ENCODE assay signal across 1 cellular context in the genomic region with DNA sequence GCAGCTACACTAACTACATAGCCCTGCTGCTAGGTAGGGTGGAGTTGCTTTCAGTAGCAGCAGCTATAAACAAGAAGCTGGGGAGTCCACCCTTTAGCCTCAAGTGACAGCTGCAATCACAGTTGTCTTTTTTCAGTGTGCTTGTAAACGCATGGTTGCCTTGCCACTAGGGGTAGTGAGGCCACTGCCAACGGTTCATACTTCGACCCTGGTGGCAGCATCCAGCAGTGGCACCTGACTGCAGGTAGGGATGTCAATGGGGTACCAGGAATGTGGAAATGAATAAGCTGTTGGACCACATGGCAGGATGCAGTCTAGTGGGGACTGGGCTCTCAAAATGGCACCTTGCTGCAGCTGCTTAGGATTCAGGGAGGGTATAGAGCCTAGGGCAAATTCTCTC.
TF ChIP-seq lines count a peak whose summit lies in the region.

No MANE protein-coding gene starts in this region.

TF ChIP-seq in WTC11, 78 proteins besides CTCF, POLR2A, EP300 and RAD21:
- TF ChIP-seq, protein P1, sequence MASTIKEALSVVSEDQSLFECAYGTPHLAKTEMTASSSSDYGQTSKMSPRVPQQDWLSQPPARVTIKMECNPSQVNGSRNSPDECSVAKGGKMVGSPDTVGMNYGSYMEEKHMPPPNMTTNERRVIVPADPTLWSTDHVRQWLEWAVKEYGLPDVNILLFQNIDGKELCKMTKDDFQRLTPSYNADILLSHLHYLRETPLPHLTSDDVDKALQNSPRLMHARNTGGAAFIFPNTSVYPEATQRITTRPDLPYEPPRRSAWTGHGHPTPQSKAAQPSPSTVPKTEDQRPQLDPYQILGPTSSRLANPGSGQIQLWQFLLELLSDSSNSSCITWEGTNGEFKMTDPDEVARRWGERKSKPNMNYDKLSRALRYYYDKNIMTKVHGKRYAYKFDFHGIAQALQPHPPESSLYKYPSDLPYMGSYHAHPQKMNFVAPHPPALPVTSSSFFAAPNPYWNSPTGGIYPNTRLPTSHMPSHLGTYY (CRISPR knock-in tag; IDR thresholded peaks at IDR 0.05), result no peak
- no peak for TF ChIP-seq NFATC4 (CRISPR knock-in tag; IDR thresholded peaks at IDR 0.05)
- no peak for TF ChIP-seq TEAD4 (CRISPR knock-in tag; IDR thresholded peaks at IDR 0.05)
- TF ChIP-seq, protein P2, sequence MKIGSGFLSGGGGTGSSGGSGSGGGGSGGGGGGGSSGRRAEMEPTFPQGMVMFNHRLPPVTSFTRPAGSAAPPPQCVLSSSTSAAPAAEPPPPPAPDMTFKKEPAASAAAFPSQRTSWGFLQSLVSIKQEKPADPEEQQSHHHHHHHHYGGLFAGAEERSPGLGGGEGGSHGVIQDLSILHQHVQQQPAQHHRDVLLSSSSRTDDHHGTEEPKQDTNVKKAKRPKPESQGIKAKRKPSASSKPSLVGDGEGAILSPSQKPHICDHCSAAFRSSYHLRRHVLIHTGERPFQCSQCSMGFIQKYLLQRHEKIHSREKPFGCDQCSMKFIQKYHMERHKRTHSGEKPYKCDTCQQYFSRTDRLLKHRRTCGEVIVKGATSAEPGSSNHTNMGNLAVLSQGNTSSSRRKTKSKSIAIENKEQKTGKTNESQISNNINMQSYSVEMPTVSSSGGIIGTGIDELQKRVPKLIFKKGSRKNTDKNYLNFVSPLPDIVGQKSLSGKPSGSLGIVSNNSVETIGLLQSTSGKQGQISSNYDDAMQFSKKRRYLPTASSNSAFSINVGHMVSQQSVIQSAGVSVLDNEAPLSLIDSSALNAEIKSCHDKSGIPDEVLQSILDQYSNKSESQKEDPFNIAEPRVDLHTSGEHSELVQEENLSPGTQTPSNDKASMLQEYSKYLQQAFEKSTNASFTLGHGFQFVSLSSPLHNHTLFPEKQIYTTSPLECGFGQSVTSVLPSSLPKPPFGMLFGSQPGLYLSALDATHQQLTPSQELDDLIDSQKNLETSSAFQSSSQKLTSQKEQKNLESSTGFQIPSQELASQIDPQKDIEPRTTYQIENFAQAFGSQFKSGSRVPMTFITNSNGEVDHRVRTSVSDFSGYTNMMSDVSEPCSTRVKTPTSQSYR (CRISPR knock-in tag; IDR thresholded peaks at IDR 0.05), result no peak
- TF ChIP-seq, protein P3, sequence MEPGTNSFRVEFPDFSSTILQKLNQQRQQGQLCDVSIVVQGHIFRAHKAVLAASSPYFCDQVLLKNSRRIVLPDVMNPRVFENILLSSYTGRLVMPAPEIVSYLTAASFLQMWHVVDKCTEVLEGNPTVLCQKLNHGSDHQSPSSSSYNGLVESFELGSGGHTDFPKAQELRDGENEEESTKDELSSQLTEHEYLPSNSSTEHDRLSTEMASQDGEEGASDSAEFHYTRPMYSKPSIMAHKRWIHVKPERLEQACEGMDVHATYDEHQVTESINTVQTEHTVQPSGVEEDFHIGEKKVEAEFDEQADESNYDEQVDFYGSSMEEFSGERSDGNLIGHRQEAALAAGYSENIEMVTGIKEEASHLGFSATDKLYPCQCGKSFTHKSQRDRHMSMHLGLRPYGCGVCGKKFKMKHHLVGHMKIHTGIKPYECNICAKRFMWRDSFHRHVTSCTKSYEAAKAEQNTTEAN (CRISPR knock-in tag; IDR thresholded peaks at IDR 0.05), result no peak
TF ChIP-seq in WTC11: peak in this region for 0.
